27 cellular contexts compared by ENCODE assay signal in the genomic region with DNA sequence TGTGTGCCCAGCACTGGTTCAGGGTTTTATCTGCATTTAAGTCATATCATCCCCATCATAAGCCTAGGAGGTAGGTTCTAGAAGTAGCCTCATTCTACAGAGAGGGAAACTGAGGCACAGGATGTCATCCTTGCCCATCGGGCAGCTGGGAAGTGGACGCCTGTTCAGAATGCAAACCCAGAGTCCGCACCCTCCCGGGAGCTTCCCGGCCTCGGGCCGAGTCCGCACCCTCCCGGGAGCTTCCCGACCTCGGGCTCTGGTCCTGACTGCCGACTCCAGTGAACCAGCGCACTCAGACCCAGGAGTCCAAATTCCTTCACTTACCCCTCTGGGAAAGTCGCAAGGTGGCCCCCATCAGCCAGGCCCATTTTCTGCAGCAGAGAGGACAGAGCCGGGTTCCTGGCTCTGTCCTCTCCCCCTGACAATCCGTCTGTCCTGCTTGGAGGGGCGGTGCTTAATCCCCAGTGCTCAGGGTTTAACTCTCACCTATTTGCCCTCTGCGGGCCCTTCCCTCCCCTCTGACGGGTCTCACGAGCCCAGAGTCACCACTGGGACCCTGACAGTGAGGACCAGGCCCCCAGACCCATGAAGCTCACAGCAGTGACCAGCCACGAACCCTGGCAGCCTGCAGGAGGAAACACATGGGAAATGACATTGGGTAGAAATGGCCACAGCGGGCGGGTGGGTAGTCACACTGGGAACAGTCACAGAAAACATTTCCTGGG.
"Had no signal": no experiment of that assay in that cellular context is flagged by ENCODE, and none has a peak within 500 bp of the region (broad histone marks: within the 10 kb centered on the region; RNA-seq: fewer than 3 reads in every experiment).

No MANE protein-coding gene starts in this region.

- H3K9ac ChIP-seq: neural progenitor cell had no signal

- H3K27ac ChIP-seq: neural progenitor cell, neutrophil, pancreas, psoas muscle, right lobe of liver, sigmoid colon, stomach, thoracic aorta, thyroid gland, tibial nerve, upper lobe of left lung, vagina had no signal

- H3K27me3 ChIP-seq: neural progenitor cell, pancreas, right lobe of liver, thyroid gland, tibial nerve, vagina had no signal

- H2AFZ ChIP-seq: neural progenitor cell had no signal

- H3K27ac Mint-ChIP-seq: naive thymus-derived CD8-positive, alpha-beta T cell; natural killer cell treated with Interleukin-12 subunit alpha and Interleukin-12 subunit beta and Interleukin-15 and Interleukin-18, amount 100 ng/mL, for 72 hours; nephron progenitor cell; neural progenitor cell; progenitor cell of endocrine pancreas; stimulated activated effector memory CD8-positive, alpha-beta T cell treated with anti-CD3 and anti-CD28 coated beads, Interleukin-12 subunit alpha, Interleukin-12 subunit beta, amount 100 ng/mL, for 72 hours; stimulated activated naive B cell treated with anti-CD40 and anti-IgM and Interleukin-4, amounts not matched to agents 10 μg/mL and 1 μg/mL and 100 μg/mL, for 72 hours; stimulated activated naive CD8-positive, alpha-beta T cell treated with anti-CD3 and anti-CD28 coated beads, Interleukin-15, Interleukin-2, amounts not matched to agents 100 ng/mL and 50 ng/mL, for 24 hours had no signal

- DNase-seq: nephron progenitor cell; nucleus accumbens; pancreas; psoas muscle; sigmoid colon; small intestine; stimulated activated CD4-positive, alpha-beta T cell treated with anti-CD3 and anti-CD28 coated beads, Interleukin-15, amount 100 ng/mL, for 24 hours; stimulated activated CD4-positive, alpha-beta T cell treated with anti-CD3 and anti-CD28 coated beads, Interleukin-2, amount 100 ng/mL, for 24 hours; stimulated activated CD4-positive, alpha-beta T cell treated with anti-CD3 and anti-CD28 coated beads, Interleukin-2, amount 100 ng/mL, for 48 hours; stimulated activated CD4-positive, alpha-beta T cell treated with anti-CD3 and anti-CD28 coated beads, Interleukin-4, amount 100 ng/mL, for 24 hours; stimulated activated naive B cell treated with anti-CD40 and anti-IgM and Interleukin-4, amounts not matched to agents 10 μg/mL and 1 μg/mL and 100 μg/mL, for 72 hours; stimulated activated naive CD4-positive, alpha-beta T cell treated with Interleukin-2 at 50 U/mL for 16 hours; stomach; thyroid gland; trophoblast cell; upper lobe of left lung had no signal

- H3K4me1 Mint-ChIP-seq: naive thymus-derived CD8-positive, alpha-beta T cell; stimulated activated effector memory CD8-positive, alpha-beta T cell treated with anti-CD3 and anti-CD28 coated beads, Interleukin-12 subunit alpha, Interleukin-12 subunit beta, amount 100 ng/mL, for 72 hours; stimulated activated naive B cell treated with anti-CD40 and anti-IgM and Interleukin-4, amounts not matched to agents 10 μg/mL and 1 μg/mL and 100 μg/mL, for 72 hours had no signal

- H3K36me3 Mint-ChIP-seq: naive thymus-derived CD8-positive, alpha-beta T cell; natural killer cell treated with Interleukin-12 subunit alpha and Interleukin-12 subunit beta and Interleukin-15 and Interleukin-18, amount 100 ng/mL, for 72 hours; stimulated activated effector memory CD8-positive, alpha-beta T cell treated with anti-CD3 and anti-CD28 coated beads, Interleukin-12 subunit alpha, Interleukin-12 subunit beta, amount 100 ng/mL, for 72 hours; stimulated activated naive B cell treated with anti-CD40 and anti-IgM and Interleukin-4, amounts not matched to agents 10 μg/mL and 1 μg/mL and 100 μg/mL, for 72 hours had no signal

- H3K4me2 ChIP-seq: neural progenitor cell had no signal

- H3K9me3 Mint-ChIP-seq: natural killer cell treated with Interleukin-12 subunit alpha and Interleukin-12 subunit beta and Interleukin-15 and Interleukin-18, amount 100 ng/mL, for 72 hours; nephron progenitor cell; neural progenitor cell; stimulated activated effector memory CD8-positive, alpha-beta T cell treated with anti-CD3 and anti-CD28 coated beads, Interleukin-12 subunit alpha, Interleukin-12 subunit beta, amount 100 ng/mL, for 72 hours; stimulated activated naive B cell treated with anti-CD40 and anti-IgM and Interleukin-4, amounts not matched to agents 10 μg/mL and 1 μg/mL and 100 μg/mL, for 72 hours; stimulated activated naive CD8-positive, alpha-beta T cell treated with anti-CD3 and anti-CD28 coated beads, Interleukin-15, Interleukin-2, amounts not matched to agents 100 ng/mL and 50 ng/mL, for 24 hours had no signal

- H3K4me3 Mint-ChIP-seq: naive thymus-derived CD8-positive, alpha-beta T cell; natural killer cell treated with Interleukin-12 subunit alpha and Interleukin-12 subunit beta and Interleukin-15 and Interleukin-18, amount 100 ng/mL, for 72 hours; nephron progenitor cell; neural progenitor cell; stimulated activated effector memory CD8-positive, alpha-beta T cell treated with anti-CD3 and anti-CD28 coated beads, Interleukin-12 subunit alpha, Interleukin-12 subunit beta, amount 100 ng/mL, for 72 hours; stimulated activated naive B cell treated with anti-CD40 and anti-IgM and Interleukin-4, amounts not matched to agents 10 μg/mL and 1 μg/mL and 100 μg/mL, for 72 hours; stimulated activated naive CD8-positive, alpha-beta T cell treated with anti-CD3 and anti-CD28 coated beads, Interleukin-15, Interleukin-2, amounts not matched to agents 100 ng/mL and 50 ng/mL, for 24 hours had no signal

- H3K4me3 ChIP-seq: neural progenitor cell, pancreas, psoas muscle, right lobe of liver, sigmoid colon, stomach, thoracic aorta, thyroid gland, tibial nerve, upper lobe of left lung, vagina had no signal

- H3K36me3 ChIP-seq: neural progenitor cell, neutrophil, pancreas, right lobe of liver, sigmoid colon, stomach, thoracic aorta, thyroid gland, tibial nerve, upper lobe of left lung, vagina had no signal

- H3K9me3 ChIP-seq: neutrophil, pancreas, psoas muscle, right lobe of liver, sigmoid colon, stomach, thoracic aorta, thyroid gland, upper lobe of left lung, vagina had no signal

- H3K4me1 ChIP-seq: pancreas, psoas muscle, right lobe of liver, sigmoid colon, stomach, thyroid gland, tibial nerve, upper lobe of left lung, vagina had no signal
